In the genomic region with DNA sequence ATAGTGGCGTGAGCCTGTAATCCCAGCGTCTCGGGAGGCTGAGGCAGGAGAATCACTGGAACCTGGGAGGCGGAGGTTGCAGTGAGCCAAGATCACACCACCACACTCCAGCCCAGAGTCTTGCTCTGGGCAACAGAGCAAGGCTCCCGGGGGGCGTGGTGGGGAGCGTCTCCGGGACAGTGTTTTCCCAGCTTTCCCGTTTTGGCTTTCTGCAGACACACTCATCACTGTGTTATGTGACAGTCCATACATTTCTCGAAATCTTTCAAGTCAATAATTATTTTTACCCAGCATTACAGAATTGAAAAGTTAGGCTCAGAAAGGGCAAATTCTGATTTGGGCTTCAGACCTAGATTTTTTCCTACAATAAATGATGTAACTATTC, we compare ENCODE assay signal across 8 cellular contexts. TPM values are rescaled to one million over a fixed set of nuclear protein-coding genes. Genes with fewer than 3 reads are reported as not detected.
A peak's percentile ranks its signal among the peaks of the same experiment; 100 is the strongest.
DNase-seq lines count a peak whose midpoint lies in the region; ATAC-seq and TF ChIP-seq lines count a peak whose summit lies in the region.

No MANE protein-coding gene starts in this region.

- H3K36me3 Mint-ChIP-seq in T-cell, result no peaks in the 10 kb centered on the region
- peaks cover 1% of the 10 kb centered on the region for H3K36me3 Mint-ChIP-seq in progenitor cell of endocrine pancreas (ENCODE audit: insufficient read depth)

- H3K27me3 Mint-ChIP-seq in T-cell (no peaks in the 10 kb centered on the region), progenitor cell of endocrine pancreas (peaks cover 5% of the 10 kb centered on the region)

- H3K27me3 ChIP-seq in sigmoid colon, result no peaks in the 10 kb centered on the region

- H3K4me3 Mint-ChIP-seq in T-cell, result peak overlapping the region; percentile 86 to 94 (median 88)
- H3K4me3 Mint-ChIP-seq in progenitor cell of endocrine pancreas (ENCODE audit: low read depth), result no peak overlapping the region

- no peak for ATAC-seq in T-cell (replicated peaks in 1 of 4)
- ATAC-seq in HG02642 (IDR thresholded peaks at IDR 0.05; ENCODE audit: poor library complexity, unreplicated experiment), result no peak
- ATAC-seq in GM21367 (IDR thresholded peaks at IDR 0.05; ENCODE audit: unreplicated experiment), result no peak

- peak overlapping the region; percentile 82 to 90 (median 88) for H3K27ac ChIP-seq in sigmoid colon

- no peaks in the 10 kb centered on the region for H3K9me3 ChIP-seq in sigmoid colon

- H3K4me3 ChIP-seq in fibroblast of the aortic adventitia (ENCODE audit: low read depth, low read length) (peak overlapping the region; percentile 72), sigmoid colon (peak overlapping the region; percentile 33 to 58 (median 50))

- peaks cover 13 to 31% (median 29%) of the 10 kb centered on the region in 3 donors for H3K4me1 Mint-ChIP-seq in T-cell
- H3K4me1 Mint-ChIP-seq in progenitor cell of endocrine pancreas (ENCODE audit: low read depth), result peaks cover 9% of the 10 kb centered on the region

- no peaks in the 10 kb centered on the region for H3K36me3 ChIP-seq in sigmoid colon

- peaks cover 0 to 19% (median 11%) of the 10 kb centered on the region in 4 donors for H3K4me1 ChIP-seq in sigmoid colon

- intact Hi-C loops in sigmoid colon (cut with DNase I), result no loop called here

- POLR2A ChIA-PET in T-cell (lab: Charles Lee), result no interaction called here

- H3K9me3 Mint-ChIP-seq in T-cell, result peaks cover 0 to 2% (median 0%) of the 10 kb centered on the region in 3 donors
- H3K9me3 Mint-ChIP-seq in progenitor cell of endocrine pancreas (ENCODE audit: low read depth), result no peaks in the 10 kb centered on the region

- WGBS in sigmoid colon, 2 donors, result 75 to 77% methylated on average over 10 of the region's 10 CpGs

- no peak for TF ChIP-seq POLR2A in sigmoid colon (IDR thresholded peaks at IDR 0.05)

- in situ Hi-C loops in GM13977 (cut with MboI; ENCODE audit: low pct_unique_long_range_greater_than_20kb, low sequenced_read_pairs, unreplicated experiment), result no loop called here

- peak overlapping the region; percentile 86 to 87 for H3K27ac Mint-ChIP-seq in T-cell
- no peak overlapping the region for H3K27ac Mint-ChIP-seq in progenitor cell of endocrine pancreas

- TF ChIP-seq CTCF in fibroblast of the aortic adventitia (IDR thresholded peaks at IDR 0.05; ENCODE audit: insufficient read depth, low read length), result no peak
- no peak for TF ChIP-seq CTCF in sigmoid colon (IDR thresholded peaks at IDR 0.05)
- TF ChIP-seq CTCF in GM13977 (IDR thresholded peaks at IDR 0.05; ENCODE audit: extremely low read depth, insufficient read depth, missing control alignments), result no peak
- no peak for TF ChIP-seq CTCF in progenitor cell of endocrine pancreas (IDR thresholded peaks at IDR 0.05; ENCODE audit: unreplicated experiment)

- CTCF ChIA-PET in T-cell (lab: Charles Lee), result no interaction called here

- no peak for TF ChIP-seq EP300 in sigmoid colon (IDR thresholded peaks at IDR 0.05)

- peak; percentile 62 for DNase-seq in ELR (ENCODE audit: low read depth)
- DNase-seq in T-cell, result no peak
- peak; percentile 83 for DNase-seq in fibroblast of the aortic adventitia (ENCODE audit: low read depth)
- peak; percentile 68 for DNase-seq in sigmoid colon
- no peak for DNase-seq in GM13977 (ENCODE audit: low spot score)
- DNase-seq in progenitor cell of endocrine pancreas (ENCODE audit: low spot score, unreplicated experiment), result no peak

RNA-seq across cellular contexts. Expression of a gene that starts 31.7 kb away (rescaled TPM):
- total RNA-seq in T-cell, result 1,000 to 10,000 TPM in 1 of 5 donors, 100 to 1,000 TPM in 4; 368 to 1,017 (median 906) TPM
- 527 and 883 TPM in 2 replicates for total RNA-seq in fibroblast of the aortic adventitia (ENCODE audit: low replicate concordance)
- total RNA-seq in sigmoid colon, result 100 to 1,000 TPM; 142 to 573 (median 268) TPM
- polyA plus RNA-seq in sigmoid colon, result 100 to 1,000 TPM in 1 of 3 donors, 10 to 100 TPM in 2; 26.8 to 587 (median 78.7) TPM
- 78.8 and 99.9 TPM in 2 replicates for total RNA-seq in progenitor cell of endocrine pancreas

RNA-seq across cellular contexts. Expression of a gene that starts 44.5 kb away (rescaled TPM):
- total RNA-seq in T-cell, result over 10,000 TPM; 21,382 to 33,585 (median 22,045) TPM
- total RNA-seq in fibroblast of the aortic adventitia (ENCODE audit: low replicate concordance), result 10,787 and 27,374 TPM in 2 replicates
- total RNA-seq in sigmoid colon, result over 10,000 TPM; 10,511 to 32,672 (median 12,130) TPM
- 1,000 to 10,000 TPM in 1 of 3 donors, 100 to 1,000 TPM in 1, 1 to 10 TPM in 1; 6.6 to 1,968 (median 374) TPM for polyA plus RNA-seq in sigmoid colon
- 16,546 and 17,116 TPM in 2 replicates for total RNA-seq in progenitor cell of endocrine pancreas

Comparison
In these comparisons a context has a peak if more than half of its experiments do, and no peak if none do; other contexts are left out.
1. DNase-seq: peak in ELR (single experiment), fibroblast of the aortic adventitia (single experiment) and sigmoid colon (single experiment); none in T-cell (0 of 34), GM13977 (single experiment) and progenitor cell of endocrine pancreas (single experiment).